In the genomic region with DNA sequence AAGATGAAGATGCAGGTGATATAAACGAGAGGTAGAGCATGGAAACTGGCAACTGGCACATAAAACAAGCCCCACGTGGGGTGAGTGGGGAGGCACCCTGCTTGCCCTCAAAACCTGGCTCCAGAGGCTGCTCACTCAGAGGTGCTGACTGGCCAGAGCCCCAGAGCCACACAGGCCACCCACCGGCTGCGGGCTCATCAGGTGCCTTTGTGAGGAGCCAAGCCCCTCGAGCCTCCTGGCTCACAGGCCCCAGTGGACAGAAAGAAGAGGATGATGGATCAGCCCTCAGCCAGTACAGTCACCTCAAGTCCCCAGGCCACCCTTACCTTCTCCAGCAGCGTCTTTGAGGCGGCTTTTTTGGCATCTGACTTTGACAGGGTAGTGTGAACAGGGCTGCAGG, we compare ENCODE assay signal across 38 cellular contexts.
"Had no signal": no experiment of that assay in that cellular context is flagged by ENCODE, and none has a peak within 500 bp of the region (broad histone marks: within the 10 kb centered on the region; RNA-seq: fewer than 3 reads in every experiment).

No MANE protein-coding gene starts in this region.

- H3K27me3 ChIP-seq: ascending aorta, cardiac muscle cell had no signal

- H3K27me3 Mint-ChIP-seq: activated B cell treated with CpG ODN at 0.5 μM for 24 hours; activated CD4-positive, alpha-beta memory T cell treated with anti-CD3 and anti-CD28 coated beads for 36 hours; activated CD4-positive, alpha-beta T cell treated with anti-CD3 and anti-CD28 coated beads, Interleukin-2, amount 10 ng/mL, durations not matched to agents 24 days and 14 days; activated CD8-positive, alpha-beta T cell treated with anti-CD3 and anti-CD28 coated beads for 36 hours; activated naive CD4-positive, alpha-beta T cell treated with anti-CD3 and anti-CD28 coated beads, Interleukin-2, amount 10 ng/mL, durations not matched to agents 7 days and 5 days; activated naive CD8-positive, alpha-beta T cell treated with anti-CD3 and anti-CD28 coated beads for 36 hours; activated T-helper 17 cell treated with anti-CD3 and anti-CD28 coated beads, Interleukin-2, amount 50 U/mL, for 72 hours; brain; central memory CD8-positive, alpha-beta T cell had no signal

- FAIRE-seq: bronchial epithelial cell, TTC549 had no signal

- H3K36me3 Mint-ChIP-seq: activated naive CD4-positive, alpha-beta T cell treated with anti-CD3 and anti-CD28 coated beads, Interleukin-2, amount 50 U/mL, for 72 hours had no signal

- H3K9me3 Mint-ChIP-seq: activated B cell treated with CpG ODN at 0.5 μM for 24 hours; activated CD4-positive, alpha-beta memory T cell treated with anti-CD3 and anti-CD28 coated beads for 36 hours; activated CD4-positive, alpha-beta T cell treated with anti-CD3 and anti-CD28 coated beads, Interleukin-2, amount 10 ng/mL, durations not matched to agents 24 days and 14 days; activated CD8-positive, alpha-beta T cell treated with anti-CD3 and anti-CD28 coated beads for 36 hours; activated naive CD4-positive, alpha-beta T cell treated with anti-CD3 and anti-CD28 coated beads, Interleukin-2, amount 10 ng/mL, durations not matched to agents 7 days and 5 days; activated naive CD4-positive, alpha-beta T cell treated with anti-CD3 and anti-CD28 coated beads, Interleukin-2, amount 50 U/mL, for 72 hours; activated naive CD8-positive, alpha-beta T cell treated with anti-CD3 and anti-CD28 coated beads for 36 hours; activated T-cell treated with anti-CD3 and anti-CD28 coated beads, Interleukin-2, amount 50 U/mL, for 4 hours; activated T-cell treated with anti-CD3 and anti-CD28 coated beads, Interleukin-2, amount 50 U/mL, for 72 hours; activated T-helper 1 cell treated with anti-CD3 and anti-CD28 coated beads, Interleukin-12 subunit alpha, Interleukin-12 subunit beta, Interleukin-2, Interleukin-4 antibody, amounts not matched to agents 30 ng/mL and 10 ng/mL and 1 ng/mL, durations not matched to agents 14 hours and 24 hours and 36 hours; activated T-helper 17 cell treated with anti-CD3 and anti-CD28 coated beads, Interleukin-2, amount 50 U/mL, for 72 hours; brain; central memory CD8-positive, alpha-beta T cell; T-helper 1 cell treated with Interleukin-12 subunit alpha and Interleukin-12 subunit beta and Interleukin-4 antibody, amounts not matched to agents 30 μg/mL and 1 μg/mL, for 36 hours; T-helper 2 cell treated with Interferon-gamma antibody and Interleukin-4, amounts not matched to agents 5 μg/mL and 100 μg/mL, for 36 hours had no signal

- H3K27ac ChIP-seq: ascending aorta, cardiac muscle cell, VCaP had no signal

- H3K4me3 ChIP-seq: ascending aorta, cardiac muscle cell had no signal

- H3K9me3 ChIP-seq: ascending aorta had no signal

- DNase-seq: activated B cell treated with CpG ODN at 0.5 μM for 24 hours; activated CD4-positive, alpha-beta memory T cell treated with anti-CD3 and anti-CD28 coated beads for 36 hours; activated CD4-positive, alpha-beta T cell treated with anti-CD3 and anti-CD28 coated beads for 4 hours; activated CD4-positive, alpha-beta T cell treated with anti-CD3 and anti-CD28 coated beads, Interleukin-2, amount 10 ng/mL, durations not matched to agents 24 days and 14 days; activated CD4-positive, alpha-beta T cell treated with anti-CD3 and anti-CD28 coated beads, Interleukin-2, amount 50 U/mL, for 1 hour; activated CD4-positive, alpha-beta T cell treated with anti-CD3 and anti-CD28 coated beads, Interleukin-2, amount 50 U/mL, for 4 hours; activated CD4-positive, CD25-positive, alpha-beta regulatory T cell treated with anti-CD3 and anti-CD28 coated beads, Interleukin-2, amount 50 U/mL, for 72 hours; activated CD8-positive, alpha-beta memory T cell treated with anti-CD3 and anti-CD28 coated beads, Interleukin-2, amount 50 U/mL, for 4 hours; activated CD8-positive, alpha-beta T cell treated with anti-CD3 and anti-CD28 coated beads for 36 hours; activated effector memory CD4-positive, alpha-beta T cell treated with anti-CD3 and anti-CD28 coated beads, Interleukin-2, amount 50 U/mL, for 16 hours; activated gamma-delta T cell treated with Interleukin-2 at 50 U/mL for 16 hours; activated naive CD4-positive, alpha-beta T cell treated with anti-CD3 and anti-CD28 coated beads, Interleukin-2, amount 10 ng/mL, durations not matched to agents 7 days and 5 days; activated naive CD4-positive, alpha-beta T cell treated with Interleukin-2 at 50 U/mL for 16 hours; activated naive CD8-positive, alpha-beta T cell treated with anti-CD3 and anti-CD28 coated beads for 36 hours; activated T-cell treated with anti-CD3 and anti-CD28 coated beads for 4 hours; activated T-cell treated with anti-CD3 and anti-CD28 coated beads, Interleukin-2, amount 50 U/mL, for 1 hour; activated T-cell treated with anti-CD3 and anti-CD28 coated beads, Interleukin-2, amount 50 U/mL, for 4 hours; activated T-cell treated with anti-CD3 and anti-CD28 coated beads, Interleukin-2, amount 50 U/mL, for 72 hours; amygdala; anterior cingulate cortex; caudate nucleus; cerebellar nuclear complex; SW 1271; T-helper 1 cell; T-helper 2 cell; T-helper 9 cell had no signal

- H3K27ac Mint-ChIP-seq: activated B cell treated with CpG ODN at 0.5 μM for 24 hours; activated CD4-positive, alpha-beta memory T cell treated with anti-CD3 and anti-CD28 coated beads for 36 hours; activated CD4-positive, alpha-beta T cell treated with anti-CD3 and anti-CD28 coated beads, Interleukin-2, amount 10 ng/mL, durations not matched to agents 24 days and 14 days; activated CD8-positive, alpha-beta T cell treated with anti-CD3 and anti-CD28 coated beads for 36 hours; activated naive CD4-positive, alpha-beta T cell treated with anti-CD3 and anti-CD28 coated beads, Interleukin-2, amount 10 ng/mL, durations not matched to agents 7 days and 5 days; activated naive CD8-positive, alpha-beta T cell treated with anti-CD3 and anti-CD28 coated beads for 36 hours; activated T-cell treated with anti-CD3 and anti-CD28 coated beads, Interleukin-2, amount 50 U/mL, for 72 hours; activated T-helper 17 cell treated with anti-CD3 and anti-CD28 coated beads, Interleukin-2, amount 50 U/mL, for 72 hours; brain; T-helper 1 cell treated with Interleukin-12 subunit alpha and Interleukin-12 subunit beta and Interleukin-4 antibody, amounts not matched to agents 30 μg/mL and 1 μg/mL, for 36 hours; T-helper 2 cell treated with Interferon-gamma antibody and Interleukin-4, amounts not matched to agents 5 μg/mL and 100 μg/mL, for 36 hours had no signal

- H3K4me3 Mint-ChIP-seq: activated B cell treated with CpG ODN at 0.5 μM for 24 hours; activated CD4-positive, alpha-beta memory T cell treated with anti-CD3 and anti-CD28 coated beads for 36 hours; activated CD4-positive, alpha-beta T cell treated with anti-CD3 and anti-CD28 coated beads, Interleukin-2, amount 10 ng/mL, durations not matched to agents 24 days and 14 days; activated CD8-positive, alpha-beta T cell treated with anti-CD3 and anti-CD28 coated beads for 36 hours; activated naive CD4-positive, alpha-beta T cell treated with anti-CD3 and anti-CD28 coated beads, Interleukin-2, amount 10 ng/mL, durations not matched to agents 7 days and 5 days; activated naive CD8-positive, alpha-beta T cell treated with anti-CD3 and anti-CD28 coated beads for 36 hours; activated T-cell treated with anti-CD3 and anti-CD28 coated beads, Interleukin-2, amount 50 U/mL, for 4 hours; activated T-cell treated with anti-CD3 and anti-CD28 coated beads, Interleukin-2, amount 50 U/mL, for 72 hours; activated T-helper 1 cell treated with anti-CD3 and anti-CD28 coated beads, Interleukin-12 subunit alpha, Interleukin-12 subunit beta, Interleukin-2, Interleukin-4 antibody, amounts not matched to agents 30 ng/mL and 10 ng/mL and 1 ng/mL, durations not matched to agents 14 hours and 24 hours and 36 hours; activated T-helper 17 cell treated with anti-CD3 and anti-CD28 coated beads, Interleukin-2, amount 50 U/mL, for 72 hours; central memory CD8-positive, alpha-beta T cell; T-helper 1 cell treated with Interleukin-12 subunit alpha and Interleukin-12 subunit beta and Interleukin-4 antibody, amounts not matched to agents 30 μg/mL and 1 μg/mL, for 36 hours; T-helper 2 cell treated with Interferon-gamma antibody and Interleukin-4, amounts not matched to agents 5 μg/mL and 100 μg/mL, for 36 hours had no signal
